ENCODE assay signal across 5 cellular contexts in genomic region chr18:26677957-26678356, GRCh38.
"Had no signal": no experiment of that assay in that cellular context is flagged by ENCODE, and none has a peak within 500 bp of the region (broad histone marks: within the 10 kb centered on the region; RNA-seq: fewer than 3 reads in every experiment).

No MANE protein-coding gene starts in this region.

- H2AFZ ChIP-seq: GM23338 had no signal

- ATAC-seq: GM23338, HepG2 had no signal

- H3K4me2 ChIP-seq: GM23338 had no signal

- H3K27ac ChIP-seq: HL-60 had no signal

- DNase-seq: H9, HCEC 1CT had no signal

- H3K4me3 ChIP-seq: GM23338 had no signal
